Comparison of ENCODE assay signal across 8 cellular contexts in genomic region chr12:108633534-108634224, GRCh38. TPM values are rescaled to one million over a fixed set of nuclear protein-coding genes. Genes with fewer than 3 reads are reported as not detected.
A peak's percentile ranks its signal among the peaks of the same experiment; 100 is the strongest.
DNase-seq lines count a peak whose midpoint lies in the region; ATAC-seq lines count a peak whose summit lies in the region.

SELPLG (minus strand) TSS chr12:108633894; CDS start chr12:108624307, 9,587 bp downstream.

- H3K4me3 Mint-ChIP-seq in stimulated activated effector memory CD8-positive, alpha-beta T cell treated with anti-CD3 and anti-CD28 coated beads, Interleukin-12 subunit alpha, Interleukin-12 subunit beta, amount 100 ng/mL, for 72 hours, result peak within 1 kb of the TSS; percentile 92

- H3K27ac Mint-ChIP-seq in stimulated activated effector memory CD8-positive, alpha-beta T cell treated with anti-CD3 and anti-CD28 coated beads, Interleukin-12 subunit alpha, Interleukin-12 subunit beta, amount 100 ng/mL, for 72 hours, result peak within 1 kb of the TSS; percentile 96

- H3K9me3 Mint-ChIP-seq in stimulated activated effector memory CD8-positive, alpha-beta T cell treated with anti-CD3 and anti-CD28 coated beads, Interleukin-12 subunit alpha, Interleukin-12 subunit beta, amount 100 ng/mL, for 72 hours, result no peaks in the 10 kb centered on the region

- H3K4me1 Mint-ChIP-seq in stimulated activated effector memory CD8-positive, alpha-beta T cell treated with anti-CD3 and anti-CD28 coated beads, Interleukin-12 subunit alpha, Interleukin-12 subunit beta, amount 100 ng/mL, for 72 hours, result peaks cover 67% of the 10 kb centered on the region

- H3K36me3 Mint-ChIP-seq in stimulated activated effector memory CD8-positive, alpha-beta T cell treated with anti-CD3 and anti-CD28 coated beads, Interleukin-12 subunit alpha, Interleukin-12 subunit beta, amount 100 ng/mL, for 72 hours, result peaks cover 65% of the 10 kb centered on the region

- DNase-seq in SIG-M5 (lab: John Stamatoyannopoulos, UW) (peak; percentile 98), activated gamma-delta T cell treated with Interleukin-2 at 50 U/mL for 16 hours (peak; percentile 85), mesenteric fat pad (ENCODE audit: low spot score) (peak; percentile 65), NCI-H82 (lab: John Stamatoyannopoulos, UW) (no peak), amniotic stem cell (lab: John Stamatoyannopoulos, UW) (no peak)
- peak; percentile 68 to 90 for DNase-seq in stimulated activated effector memory CD8-positive, alpha-beta T cell treated with anti-CD3 and anti-CD28 coated beads, Interleukin-12 subunit alpha, Interleukin-12 subunit beta, amount 100 ng/mL, for 72 hours (ENCODE audit: low spot score in 2 of 2)

- ATAC-seq in GM18517 (IDR thresholded peaks at IDR 0.05; ENCODE audit: unreplicated experiment), result peak; percentile 58
- ATAC-seq in HG02970 (IDR thresholded peaks at IDR 0.05; ENCODE audit: low FRiP score, unreplicated experiment), result peak; percentile 49
- peak; percentile 78 for ATAC-seq in stimulated activated effector memory CD8-positive, alpha-beta T cell treated with anti-CD3 and anti-CD28 coated beads, Interleukin-12 subunit alpha, Interleukin-12 subunit beta, amount 100 ng/mL, for 72 hours

RNA-seq across cellular contexts. Expression of gene SELPLG, which starts in this region (rescaled TPM):
- total RNA-seq in mesenteric fat pad, result 15.4 TPM

Comparison
In these comparisons a context has a peak if more than half of its experiments do, and no peak if none do; other contexts are left out.
1. DNase-seq: peak in SIG-M5 (single experiment), activated gamma-delta T cell treated with Interleukin-2 at 50 U/mL for 16 hours (single experiment), mesenteric fat pad (single experiment) and stimulated activated effector memory CD8-positive, alpha-beta T cell treated with anti-CD3 and anti-CD28 coated beads, Interleukin-12 subunit alpha, Interleukin-12 subunit beta, amount 100 ng/mL, for 72 hours (2 of 2); none in NCI-H82 (single experiment) and amniotic stem cell (single experiment).
2. Peak in every context shown above with its lines, with median percentiles within 50 percentile points of each other: ATAC-seq.